In genomic region chr3:150759947-150760346, GRCh38 we compare ENCODE assay signal across 10 cellular contexts. TPM values are rescaled to one million over a fixed set of nuclear protein-coding genes. Genes with fewer than 3 reads are reported as not detected.
DNase-seq lines count a peak whose midpoint lies in the region; ATAC-seq and TF ChIP-seq lines count a peak whose summit lies in the region.
"Had no signal": no experiment of that assay in that cellular context is flagged by ENCODE, and none has a peak within 500 bp of the region (broad histone marks: within the 10 kb centered on the region; RNA-seq: fewer than 3 reads in every experiment).

No MANE protein-coding gene starts in this region.

- H3K9me3 Mint-ChIP-seq in activated T-cell treated with anti-CD3 and anti-CD28 coated beads, Interleukin-2, amount 50 U/mL, for 72 hours: no peaks in the 10 kb centered on the region

- H3K36me3 Mint-ChIP-seq in activated T-cell treated with anti-CD3 and anti-CD28 coated beads, Interleukin-2, amount 50 U/mL, for 72 hours (ENCODE audit: insufficient read depth in 2 of 2): peaks cover 28 to 54% of the 10 kb centered on the region in 2 donors

- peaks cover 67% of the 10 kb centered on the region for H3K4me1 Mint-ChIP-seq in activated T-cell treated with anti-CD3 and anti-CD28 coated beads, Interleukin-2, amount 50 U/mL, for 72 hours (ENCODE audit: low read depth)

- H3K36me3 ChIP-seq in adipocyte (ENCODE audit: control insufficient read depth, insufficient read depth, low read length, severe bottlenecking) (peaks cover 8% of the 10 kb centered on the region), liver (ENCODE audit: control insufficient read depth in 4 of 4, insufficient read depth in 3 of 4, low read depth in 1 of 4, low read length in 3 of 4) (peaks cover 0 to 4% (median 0%) of the 10 kb centered on the region in 4 donors), thoracic aorta (no peaks in the 10 kb centered on the region)

- no peak for DNase-seq in activated T-cell treated with anti-CD3 and anti-CD28 coated beads, Interleukin-2, amount 50 U/mL, for 72 hours
- no peak for DNase-seq in activated T-cell treated with anti-CD3 and anti-CD28 coated beads, Interleukin-2, amount 50 U/mL, for 48 hours
- no peak for DNase-seq in adipocyte (ENCODE audit: low read depth)
- DNase-seq in thoracic aorta (ENCODE audit: low spot score): no peak
- DNase-seq in NCI-H526 (lab: John Stamatoyannopoulos, UW): no peak
- no peak for DNase-seq in NCI-H2196 treated with DMSO at 0.1 percent for 48 hours (lab: John Stamatoyannopoulos, UW; ENCODE audit: unreplicated experiment)
- DNase-seq: T-helper 9 cell had no signal

- no peak for ATAC-seq in activated T-cell treated with anti-CD3 and anti-CD28 coated beads, Interleukin-2, amount 50 U/mL, for 72 hours (replicated peaks in 1 of 2)
- no peak for ATAC-seq in thoracic aorta (ENCODE audit: insufficient number of reproducible peaks, low FRiP score, low read depth)
- ATAC-seq in HG03175 (IDR thresholded peaks at IDR 0.05; ENCODE audit: unreplicated experiment): no peak

- H3K4me3 ChIP-seq in adipocyte (ENCODE audit: low read length): peak overlapping the region; percentile 95
- H3K4me3 ChIP-seq in liver (ENCODE audit: low read depth in 1 of 3, low read length in 3 of 3): peak overlapping the region; percentile 64 to 97 (median 96)
- peak overlapping the region; percentile 84 for H3K4me3 ChIP-seq in thoracic aorta

- no peaks in the 10 kb centered on the region for H3K27me3 Mint-ChIP-seq in activated T-cell treated with anti-CD3 and anti-CD28 coated beads, Interleukin-2, amount 50 U/mL, for 72 hours (ENCODE audit: low read depth)

- TF ChIP-seq CTCF in liver (IDR thresholded peaks at IDR 0.05; ENCODE audit: low read depth, low read length, missing input control): no peak
- TF ChIP-seq CTCF in thoracic aorta (IDR thresholded peaks at IDR 0.05): no peak

- H3K4me1 ChIP-seq in adipocyte (ENCODE audit: control insufficient read depth, insufficient read depth, low read length) (peaks cover 42% of the 10 kb centered on the region), liver (ENCODE audit: control insufficient read depth in 4 of 4, insufficient read depth in 4 of 4, low read length in 3 of 4) (peaks cover 8 to 59% (median 45%) of the 10 kb centered on the region in 4 donors), thoracic aorta (ENCODE audit: control insufficient read depth in 1 of 2, low read depth in 2 of 2) (peaks cover 28 to 70% of the 10 kb centered on the region in 2 donors)

- WGBS in liver: 29% methylated on average over 2 of the region's 2 CpGs

- peak overlapping the region; percentile 63 to 98 for H3K27ac ChIP-seq in liver (ENCODE audit: low read depth in 1 of 2, low read length in 2 of 2)
- peak overlapping the region in 1 of 2 donors; percentile 16 for H3K27ac ChIP-seq in thoracic aorta

- TF ChIP-seq RAD21 in liver (IDR thresholded peaks at IDR 0.05): no peak

- H3K9ac ChIP-seq in adipocyte (ENCODE audit: low read length) (peak overlapping the region; percentile 96), liver (ENCODE audit: low read depth in 1 of 2, low read length in 2 of 2) (peak overlapping the region in 1 of 2 donors; percentile 99)

- H3K9me3 ChIP-seq in adipocyte (ENCODE audit: control insufficient read depth, low read length): no peaks in the 10 kb centered on the region
- no peaks in the 10 kb centered on the region for H3K9me3 ChIP-seq in liver (ENCODE audit: control insufficient read depth in 4 of 4, low read length in 3 of 4)
- no peaks in the 10 kb centered on the region for H3K9me3 ChIP-seq in thoracic aorta

- H3K27me3 ChIP-seq in adipocyte (replicated peaks; ENCODE audit: control insufficient read depth, insufficient read depth, low read length): no peaks in the 10 kb centered on the region
- no peaks in the 10 kb centered on the region for H3K27me3 ChIP-seq in liver (ENCODE audit: control insufficient read depth in 4 of 4, insufficient read depth in 4 of 4, low read length in 3 of 4)
- no peaks in the 10 kb centered on the region for H3K27me3 ChIP-seq in thoracic aorta (replicated peaks; ENCODE audit: insufficient read depth)

- H3K4me3 Mint-ChIP-seq in activated T-cell treated with anti-CD3 and anti-CD28 coated beads, Interleukin-2, amount 50 U/mL, for 72 hours: peak overlapping the region; percentile 94 to 99

- H3K27ac Mint-ChIP-seq in activated T-cell treated with anti-CD3 and anti-CD28 coated beads, Interleukin-2, amount 50 U/mL, for 72 hours: peak overlapping the region; percentile 100

TF ChIP-seq in liver, 16 proteins besides CTCF, POLR2A, EP300 and RAD21:
- TF ChIP-seq HNF4A (conservative IDR thresholded peaks at IDR 0.05) (peak in 1 of 2 donors; percentile 9), ZBTB33 (IDR thresholded peaks at IDR 0.05) (no peak)
TF ChIP-seq in liver: peak in this region for 1.

RNA-seq across cellular contexts. Expression of gene SIAH2, which starts 3.0 kb away (rescaled TPM):
- total RNA-seq in activated T-cell treated with anti-CD3 and anti-CD28 coated beads, Interleukin-2, amount 50 U/mL, for 72 hours: 100 to 1,000 TPM in 1 of 2 donors, 10 to 100 TPM in 1; 91.2 to 124 TPM
- total RNA-seq in liver (100 to 1,000 TPM in 1 of 2 donors, 10 to 100 TPM in 1; 18.2 to 104 TPM), thoracic aorta (10 to 100 TPM; 36.2 to 54.6 TPM)
- 10 to 100 TPM; 12.1 to 22.4 TPM for polyA plus RNA-seq in liver

RNA-seq across cellular contexts. Expression of gene ERICH6, which starts 56.2 kb away (rescaled TPM):
- total RNA-seq in activated T-cell treated with anti-CD3 and anti-CD28 coated beads, Interleukin-2, amount 50 U/mL, for 72 hours: under 1 TPM in 1 of 2 donors, not detected in 1; 0.19 TPM
- total RNA-seq in liver (under 1 TPM in 1 of 2 donors, not detected in 1; under 0.01 TPM), thoracic aorta (not detected)
- polyA plus RNA-seq in liver: not detected
- total RNA-seq: esophagus mucosa had no signal
